In the genomic region with DNA sequence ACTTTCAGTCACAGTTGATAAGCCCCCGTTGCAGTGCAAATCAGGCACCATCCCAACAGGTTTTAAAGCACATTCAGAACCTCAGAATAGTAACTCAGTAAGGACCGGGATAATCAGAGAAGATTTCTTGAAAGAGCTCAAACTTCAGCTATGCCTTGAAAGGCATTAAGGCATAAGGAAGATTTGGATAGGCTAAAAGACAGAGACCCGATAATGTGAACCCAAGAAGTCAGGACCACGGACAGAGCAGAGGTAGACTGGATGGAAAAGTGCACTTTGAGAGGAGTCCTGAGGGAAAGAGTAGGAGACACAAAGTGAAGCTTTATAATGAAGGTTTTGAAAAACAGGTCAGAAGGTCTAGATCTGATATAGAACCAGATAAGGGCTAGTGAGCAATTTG, we compare ENCODE assay signal across 10 cellular contexts. TPM values are rescaled to one million over a fixed set of nuclear protein-coding genes. Genes with fewer than 3 reads are reported as not detected.
DNase-seq lines count a peak whose midpoint lies in the region; ATAC-seq lines count a peak whose summit lies in the region.
"Had no signal": no experiment of that assay in that cellular context is flagged by ENCODE, and none has a peak within 500 bp of the region (broad histone marks: within the 10 kb centered on the region; RNA-seq: fewer than 3 reads in every experiment).

No MANE protein-coding gene starts in this region.

- no peaks in the 10 kb centered on the region for H3K27me3 ChIP-seq in adipocyte (replicated peaks; ENCODE audit: control insufficient read depth, insufficient read depth, low read length)

- H3K4me1 ChIP-seq in adipocyte (ENCODE audit: control insufficient read depth, insufficient read depth, low read length), result peaks cover 4% of the 10 kb centered on the region

- DNase-seq in ELR (ENCODE audit: low read depth) (peak; percentile 49), Kasumi-1 (lab: John Stamatoyannopoulos, UW) (peak; percentile 11 to 24), adipocyte (ENCODE audit: low read depth) (peak; percentile 66), kidney glomerular epithelial cell (lab: John Stamatoyannopoulos, UW) (peak; percentile 44), posterior vena cava (ENCODE audit: low spot score) (no peak), putamen (ENCODE audit: low spot score) (no peak), T-helper 2 cell (no peak)
- DNase-seq: activated CD4-positive, CD25-positive, alpha-beta regulatory T cell treated with anti-CD3 and anti-CD28 coated beads, Interleukin-2, amount 50 U/mL, for 72 hours; NCI-H510A treated with DMSO at 0.1 percent for 48 hours had no signal

- H3K36me3 ChIP-seq in adipocyte (ENCODE audit: control insufficient read depth, insufficient read depth, low read length, severe bottlenecking), result no peaks in the 10 kb centered on the region

- intact Hi-C loops in posterior vena cava (cut with DNase I), result no loop called here

- no peak for ATAC-seq in GM21786 (IDR thresholded peaks at IDR 0.05; ENCODE audit: unreplicated experiment)

- no peak overlapping the region for H3K4me3 ChIP-seq in adipocyte (ENCODE audit: low read length)

- no peaks in the 10 kb centered on the region for H3K9me3 ChIP-seq in adipocyte (ENCODE audit: control insufficient read depth, low read length)

- no peak overlapping the region for H3K9ac ChIP-seq in adipocyte (ENCODE audit: low read length)

RNA-seq across cellular contexts. Expression of a gene that starts 36.9 kb away (rescaled TPM):
- total RNA-seq in posterior vena cava, result 10 to 100 TPM; 64.2 to 64.5 TPM

Comparison
In these comparisons a context has a peak if more than half of its experiments do, and no peak if none do; other contexts are left out.
1. DNase-seq: peak in ELR (single experiment), Kasumi-1 (2 of 2), adipocyte (single experiment) and kidney glomerular epithelial cell (single experiment); none in posterior vena cava (single experiment), putamen (single experiment) and T-helper 2 cell (0 of 5).